ENCODE assay signal across 1 cellular context in the genomic region with DNA sequence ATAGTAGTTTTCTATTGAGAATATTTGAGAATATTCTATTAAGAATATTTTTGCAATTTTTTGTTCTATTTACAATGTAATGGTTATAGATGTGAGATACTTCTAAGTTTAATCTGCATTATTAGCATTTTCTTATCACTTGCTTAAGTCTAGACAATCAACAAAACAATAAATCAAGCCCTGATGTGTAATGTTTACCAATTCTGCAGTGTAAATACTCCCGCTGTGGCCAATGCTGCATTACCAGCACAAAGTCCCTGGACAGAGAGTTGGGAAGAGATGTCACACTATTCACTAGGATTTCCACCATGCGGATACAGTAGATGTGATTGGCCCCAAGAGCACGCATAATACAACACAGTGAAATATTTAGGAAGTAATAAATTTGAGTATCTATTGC.
TF ChIP-seq lines count a peak whose summit lies in the region.

No MANE protein-coding gene starts in this region.

TF ChIP-seq in HepG2, 621 proteins besides CTCF, POLR2A, EP300 and RAD21 (continued from another document):
- TF ChIP-seq, protein P1, sequence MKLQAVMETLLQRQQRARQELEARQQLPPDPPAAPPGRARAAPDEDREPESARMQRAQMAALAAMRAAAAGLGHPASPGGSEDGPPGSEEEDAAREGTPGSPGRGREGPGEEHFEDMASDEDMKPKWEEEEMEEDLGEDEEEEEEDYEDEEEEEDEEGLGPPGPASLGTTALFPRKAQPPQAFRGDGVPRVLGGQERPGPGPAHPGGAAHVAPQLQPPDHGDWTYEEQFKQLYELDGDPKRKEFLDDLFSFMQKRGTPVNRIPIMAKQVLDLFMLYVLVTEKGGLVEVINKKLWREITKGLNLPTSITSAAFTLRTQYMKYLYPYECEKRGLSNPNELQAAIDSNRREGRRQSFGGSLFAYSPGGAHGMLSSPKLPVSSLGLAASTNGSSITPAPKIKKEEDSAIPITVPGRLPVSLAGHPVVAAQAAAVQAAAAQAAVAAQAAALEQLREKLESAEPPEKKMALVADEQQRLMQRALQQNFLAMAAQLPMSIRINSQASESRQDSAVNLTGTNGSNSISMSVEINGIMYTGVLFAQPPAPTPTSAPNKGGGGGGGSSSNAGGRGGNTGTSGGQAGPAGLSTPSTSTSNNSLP (IDR thresholded peaks at IDR 0.05; ENCODE audit: low read depth, low read length), result peak; percentile 84; the same call in 1 of the 2 replicates
- TF ChIP-seq, protein P2, sequence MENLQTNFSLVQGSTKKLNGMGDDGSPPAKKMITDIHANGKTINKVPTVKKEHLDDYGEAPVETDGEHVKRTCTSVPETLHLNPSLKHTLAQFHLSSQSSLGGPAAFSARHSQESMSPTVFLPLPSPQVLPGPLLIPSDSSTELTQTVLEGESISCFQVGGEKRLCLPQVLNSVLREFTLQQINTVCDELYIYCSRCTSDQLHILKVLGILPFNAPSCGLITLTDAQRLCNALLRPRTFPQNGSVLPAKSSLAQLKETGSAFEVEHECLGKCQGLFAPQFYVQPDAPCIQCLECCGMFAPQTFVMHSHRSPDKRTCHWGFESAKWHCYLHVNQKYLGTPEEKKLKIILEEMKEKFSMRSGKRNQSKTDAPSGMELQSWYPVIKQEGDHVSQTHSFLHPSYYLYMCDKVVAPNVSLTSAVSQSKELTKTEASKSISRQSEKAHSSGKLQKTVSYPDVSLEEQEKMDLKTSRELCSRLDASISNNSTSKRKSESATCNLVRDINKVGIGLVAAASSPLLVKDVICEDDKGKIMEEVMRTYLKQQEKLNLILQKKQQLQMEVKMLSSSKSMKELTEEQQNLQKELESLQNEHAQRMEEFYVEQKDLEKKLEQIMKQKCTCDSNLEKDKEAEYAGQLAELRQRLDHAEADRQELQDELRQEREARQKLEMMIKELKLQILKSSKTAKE (CRISPR knock-in tag; IDR thresholded peaks at IDR 0.05; ENCODE audit: borderline replicate concordance), result peak; percentile 66
- TF ChIP-seq MEIS2 (CRISPR knock-in tag; IDR thresholded peaks at IDR 0.05), result 0 out of 2 replicates have a peak, but pooled peaks have one; percentile 74
- TF ChIP-seq, protein P3, sequence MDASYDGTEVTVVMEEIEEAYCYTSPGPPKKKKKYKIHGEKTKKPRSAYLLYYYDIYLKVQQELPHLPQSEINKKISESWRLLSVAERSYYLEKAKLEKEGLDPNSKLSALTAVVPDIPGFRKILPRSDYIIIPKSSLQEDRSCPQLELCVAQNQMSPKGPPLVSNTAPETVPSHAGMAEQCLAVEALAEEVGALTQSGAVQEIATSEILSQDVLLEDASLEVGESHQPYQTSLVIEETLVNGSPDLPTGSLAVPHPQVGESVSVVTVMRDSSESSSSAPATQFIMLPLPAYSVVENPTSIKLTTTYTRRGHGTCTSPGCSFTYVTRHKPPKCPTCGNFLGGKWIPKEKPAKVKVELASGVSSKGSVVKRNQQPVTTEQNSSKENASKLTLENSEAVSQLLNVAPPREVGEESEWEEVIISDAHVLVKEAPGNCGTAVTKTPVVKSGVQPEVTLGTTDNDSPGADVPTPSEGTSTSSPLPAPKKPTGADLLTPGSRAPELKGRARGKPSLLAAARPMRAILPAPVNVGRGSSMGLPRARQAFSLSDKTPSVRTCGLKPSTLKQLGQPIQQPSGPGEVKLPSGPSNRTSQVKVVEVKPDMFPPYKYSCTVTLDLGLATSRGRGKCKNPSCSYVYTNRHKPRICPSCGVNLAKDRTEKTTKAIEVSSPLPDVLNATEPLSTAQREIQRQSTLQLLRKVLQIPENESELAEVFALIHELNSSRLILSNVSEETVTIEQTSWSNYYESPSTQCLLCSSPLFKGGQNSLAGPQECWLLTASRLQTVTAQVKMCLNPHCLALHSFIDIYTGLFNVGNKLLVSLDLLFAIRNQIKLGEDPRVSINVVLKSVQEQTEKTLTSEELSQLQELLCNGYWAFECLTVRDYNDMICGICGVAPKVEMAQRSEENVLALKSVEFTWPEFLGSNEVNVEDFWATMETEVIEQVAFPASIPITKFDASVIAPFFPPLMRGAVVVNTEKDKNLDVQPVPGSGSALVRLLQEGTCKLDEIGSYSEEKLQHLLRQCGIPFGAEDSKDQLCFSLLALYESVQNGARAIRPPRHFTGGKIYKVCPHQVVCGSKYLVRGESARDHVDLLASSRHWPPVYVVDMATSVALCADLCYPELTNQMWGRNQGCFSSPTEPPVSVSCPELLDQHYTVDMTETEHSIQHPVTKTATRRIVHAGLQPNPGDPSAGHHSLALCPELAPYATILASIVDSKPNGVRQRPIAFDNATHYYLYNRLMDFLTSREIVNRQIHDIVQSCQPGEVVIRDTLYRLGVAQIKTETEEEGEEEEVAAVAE (CRISPR knock-in tag; IDR thresholded peaks at IDR 0.05; ENCODE audit: borderline replicate concordance), result peak; percentile 68; the same call in 1 of the 2 replicates
TF ChIP-seq in HepG2: peak in this region for 79.
